27 cellular contexts compared by ENCODE assay signal in the genomic region with DNA sequence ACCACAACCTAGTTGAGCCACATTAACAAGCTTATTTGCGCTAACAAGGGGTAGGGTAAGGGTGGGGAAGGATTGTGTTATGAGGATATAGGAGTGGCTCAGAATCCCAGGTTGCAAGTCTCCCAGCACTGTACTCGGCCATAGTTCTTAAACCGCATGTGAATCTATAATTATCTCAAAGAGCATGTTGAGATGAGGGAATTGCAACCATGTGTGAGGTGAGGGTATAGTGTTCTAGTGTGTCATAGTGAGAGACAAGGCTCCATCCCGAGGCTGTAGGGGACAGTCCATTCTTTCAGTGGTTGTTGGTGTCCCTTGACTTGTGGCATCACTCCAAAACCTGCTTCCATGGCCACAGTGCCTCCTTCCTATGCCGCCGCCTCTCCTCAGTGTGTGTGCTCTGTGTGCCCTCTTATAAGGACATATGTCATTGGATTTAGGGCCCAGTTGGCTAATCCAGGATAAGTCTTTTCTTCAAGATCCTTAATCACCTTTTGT. TPM values are rescaled to one million over a fixed set of nuclear protein-coding genes. Genes with fewer than 3 reads are reported as not detected.
DNase-seq lines count a peak whose midpoint lies in the region; ATAC-seq, FAIRE-seq and TF ChIP-seq lines count a peak whose summit lies in the region.
"Had no signal": no experiment of that assay in that cellular context is flagged by ENCODE, and none has a peak within 500 bp of the region (broad histone marks: within the 10 kb centered on the region; RNA-seq: fewer than 3 reads in every experiment).

No MANE protein-coding gene starts in this region.

- no peak overlapping the region for H3K18ac ChIP-seq in mesendoderm (ENCODE audit: low read length)

- H3K56ac ChIP-seq in mesendoderm (ENCODE audit: low read length) = peak overlapping the region; percentile 22

- H2BK120ac ChIP-seq in mesendoderm (ENCODE audit: low read depth, low read length) = no peak overlapping the region

- H3K4me2 ChIP-seq in HepG2 (ENCODE audit: low read depth, low read length) (no peak overlapping the region), mesendoderm (ENCODE audit: low read length) (no peak overlapping the region)
- H3K4me2 ChIP-seq: PC-9 had no signal

- intact Hi-C loops in HepG2 (cut with micrococcal nuclease; ENCODE audit: unreplicated experiment) = loop anchor here (2.0 kb wide), 2 partner anchors 39 to 55 kb away; partner anchors contain the start of gene CALCOCO2
- intact Hi-C loops in right lobe of liver (cut with DNase I) = no loop called here

- H2BK5ac ChIP-seq in mesendoderm (ENCODE audit: low read length) = no peak overlapping the region

- H3K9me3 ChIP-seq in HepG2 (ENCODE audit: low read length) = no peaks in the 10 kb centered on the region
- H3K9me3 ChIP-seq in right lobe of liver = no peaks in the 10 kb centered on the region
- H3K9me3 ChIP-seq: ascending aorta, lower lobe of right lung, SJCRH30, stomach, tibial nerve had no signal

- H2AFZ ChIP-seq in HepG2 (ENCODE audit: low read length) = no peak overlapping the region
- H2AFZ ChIP-seq: PC-9 had no signal

- H2BK15ac ChIP-seq in mesendoderm (replicated peaks; ENCODE audit: low read depth) = no peak overlapping the region

- H3K79me1 ChIP-seq in mesendoderm (ENCODE audit: low read length) = no peaks in the 10 kb centered on the region

- BruUV-seq in HepG2 (replicated peaks; lab: Mats Ljungman, UMichigan) = no TSS peak

- no peak for TF ChIP-seq POLR2A in HepG2 (IDR thresholded peaks at IDR 0.05; ENCODE audit: insufficient read depth in 1 of 2, low read depth in 2 of 2, low read length in 2 of 2)
- TF ChIP-seq POLR2A in right lobe of liver (IDR thresholded peaks at IDR 0.05) = no peak

- no peak overlapping the region for H3K23ac ChIP-seq in mesendoderm (ENCODE audit: low read length)

- no peak for DNase-seq in HepG2 (ENCODE audit: low spot score)
- DNase-seq in right lobe of liver = no peak
- no peak for DNase-seq in bronchial epithelial cell (ENCODE audit: low read depth)
- DNase-seq in mesendoderm = no peak
- no peak for DNase-seq in GOT3 (lab: John Stamatoyannopoulos, UW)
- DNase-seq: activated CD4-positive, alpha-beta T cell treated with anti-CD3 and anti-CD28 coated beads, Interleukin-2, amount 10 ng/mL, durations not matched to agents 7 days and 5 days; C1 segment of cervical spinal cord; DMS 273 treated with DMSO at 0.1 percent for 48 hours; H7; hippocampal formation; lower lobe of right lung; NCI-H1436; nucleus accumbens; PC-9; retina; SJCRH30; stomach had no signal

- ATAC-seq in HepG2 = no peak
- no peak for ATAC-seq in right lobe of liver
- no peak for ATAC-seq in HG03108 (IDR thresholded peaks at IDR 0.05; ENCODE audit: unreplicated experiment)
- no peak for ATAC-seq in HG03095 (IDR thresholded peaks at IDR 0.05; ENCODE audit: unreplicated experiment)
- ATAC-seq in GM18520 (IDR thresholded peaks at IDR 0.05; ENCODE audit: unreplicated experiment) = no peak
- ATAC-seq: lower lobe of right lung had no signal

- H3K9ac ChIP-seq in HepG2 (ENCODE audit: insufficient read depth, low read depth, low read length) = no peak overlapping the region
- H3K9ac ChIP-seq in mesendoderm (ENCODE audit: low read length) = no peak overlapping the region

- TF ChIP-seq CTCF in HepG2 (CRISPR knock-in tag; IDR thresholded peaks at IDR 0.05) (no peak), right lobe of liver (IDR thresholded peaks at IDR 0.05) (no peak), bronchial epithelial cell (IDR thresholded peaks at IDR 0.05; ENCODE audit: insufficient read depth, low read length, severe bottlenecking) (no peak)

- CTCF ChIA-PET in HepG2 (lab: Yijun Ruan, JAX; ENCODE audit: low intra/inter-chr PET ratio, low total read pairs) = no interaction called here

- no peak overlapping the region for H2AK5ac ChIP-seq in mesendoderm (ENCODE audit: low read length)

- no peaks in the 10 kb centered on the region for H3K79me2 ChIP-seq in HepG2 (ENCODE audit: insufficient read depth, low read length)
- H3K79me2 ChIP-seq in mesendoderm (ENCODE audit: control insufficient read depth, insufficient read depth, low read length) = no peaks in the 10 kb centered on the region

- POLR2A ChIA-PET in HepG2 (lab: Yijun Ruan, JAX) = interaction anchor here (4.4 kb wide), 1 partner anchor 22 kb away, joined by 34 read pairs; the partner anchor contains the start of gene ATP5MC1

- no peak overlapping the region for H4K8ac ChIP-seq in mesendoderm (ENCODE audit: low read depth, low read length)

- no peak overlapping the region for H3K4me3 ChIP-seq in HepG2 (replicated peaks in 1 of 3; ENCODE audit: insufficient read depth in 1 of 3, low read depth in 2 of 3, low read length in 3 of 3)
- no peak overlapping the region for H3K4me3 ChIP-seq in right lobe of liver
- no peak overlapping the region for H3K4me3 ChIP-seq in bronchial epithelial cell (ENCODE audit: low read depth, low read length)
- H3K4me3 ChIP-seq in mesendoderm (ENCODE audit: low read length) = no peak overlapping the region
- H3K4me3 ChIP-seq: ascending aorta, lower lobe of right lung, PC-9, SJCRH30, stomach, tibial nerve had no signal

- TF ChIP-seq EP300 in HepG2 (IDR thresholded peaks at IDR 0.05; ENCODE audit: low read depth in 2 of 2, low read length in 2 of 2) (no peak), HepG2 (CRISPR knock-in tag; IDR thresholded peaks at IDR 0.05; ENCODE audit: borderline replicate concordance) (no peak)

- H3K4me1 ChIP-seq in HepG2 (ENCODE audit: insufficient read depth, low read length) (peaks cover 62% of the 10 kb centered on the region), right lobe of liver (peaks cover 0 to 26% (median 12%) of the 10 kb centered on the region in 4 donors), mesendoderm (ENCODE audit: control insufficient read depth, low read depth, low read length) (peaks cover 13% of the 10 kb centered on the region)
- H3K4me1 ChIP-seq: ascending aorta had no signal

- no peaks in the 10 kb centered on the region for H4K20me1 ChIP-seq in HepG2 (ENCODE audit: insufficient read depth, low read length)

- in situ Hi-C loops in HepG2 (cut with HindIII; ENCODE audit: extremely low pct_ligation_motif_present, low pct_unique_long_range_greater_than_20kb) = no loop called here

- no peak overlapping the region for H3K4ac ChIP-seq in mesendoderm (ENCODE audit: low read depth, low read length)

- H4K5ac ChIP-seq in mesendoderm (ENCODE audit: low read length) = no peak overlapping the region

- 88% methylated on average over 6 of the region's 6 CpGs for WGBS in HepG2 (ENCODE audit: low lambda C conversion rate)
- 83% methylated on average over 4 of the region's 6 CpGs for WGBS in right lobe of liver (ENCODE audit: insufficient coverage, low coverage, low lambda C conversion rate, missing lambda C conversion rate)
- WGBS in mesendoderm (ENCODE audit: extremely low coverage, insufficient coverage, low lambda C conversion rate) = no CpG with 5 or more reads among the region's 6 CpGs

- H3K27me3 ChIP-seq in HepG2 (ENCODE audit: control insufficient read depth in 1 of 2, insufficient read depth in 2 of 2, low read length in 2 of 2) (no peaks in the 10 kb centered on the region), right lobe of liver (no peaks in the 10 kb centered on the region), bronchial epithelial cell (ENCODE audit: control insufficient read depth, insufficient read depth, low read length) (peaks cover 2% of the 10 kb centered on the region), mesendoderm (ENCODE audit: insufficient read depth, low read length, poor library complexity) (no peaks in the 10 kb centered on the region)
- H3K27me3 ChIP-seq: ascending aorta, SJCRH30, stomach, tibial nerve had no signal

- H3K27ac ChIP-seq in HepG2 (ENCODE audit: extremely low read length, insufficient read depth, low read length) (no peak overlapping the region), right lobe of liver (no peak overlapping the region), mesendoderm (ENCODE audit: low read depth, low read length) (no peak overlapping the region)
- H3K27ac ChIP-seq: ascending aorta, lower lobe of right lung, PC-9, SJCRH30, VCaP had no signal

- H3K36me3 ChIP-seq in HepG2 (replicated peaks in 1 of 2; ENCODE audit: control insufficient read depth in 1 of 2, insufficient read depth in 2 of 2, low read length in 2 of 2) (no peaks in the 10 kb centered on the region), right lobe of liver (peaks cover 0 to 10% (median 0%) of the 10 kb centered on the region in 4 donors), bronchial epithelial cell (ENCODE audit: control insufficient read depth, insufficient read depth, low read length) (no peaks in the 10 kb centered on the region), mesendoderm (ENCODE audit: control insufficient read depth, insufficient read depth, low read length) (no peaks in the 10 kb centered on the region)
- H3K36me3 ChIP-seq: SJCRH30 had no signal

- no peak for TF ChIP-seq RAD21 in HepG2 (CRISPR knock-in tag; IDR thresholded peaks at IDR 0.05)

- no peak for FAIRE-seq in HepG2 (lab: Jason Lieb, UNC)
- peak; percentile 55 for FAIRE-seq in bronchial epithelial cell (lab: Jason Lieb, UNC)
- FAIRE-seq: A204.1, islet of Langerhans had no signal

RNA-seq across cellular contexts. Expression of gene ATP5MC1, which starts 22.7 kb away (rescaled TPM):
- 206 and 210 TPM in 2 replicates for total RNA-seq in HepG2 (2016; rRNA removed; fragmentation: Illumina TruSeq; extraction: Trizol)
- total RNA-seq in HepG2 (2016; cell fraction: cytosol; rRNA removed; fragmentation: Illumina TruSeq; extraction: Trizol; ENCODE audit: low read depth) = 62.6 and 97.0 TPM in 2 replicates
- 216 and 223 TPM in 2 replicates for total RNA-seq in HepG2 (2016; cell fraction: insoluble cytoplasmic fraction; rRNA removed; fragmentation: Illumina TruSeq; extraction: Trizol)
- total RNA-seq in HepG2 (2016; cell fraction: membrane; rRNA removed; fragmentation: Illumina TruSeq; extraction: Trizol) = 52.5 and 70.5 TPM in 2 replicates
- 83.0 and 89.8 TPM in 2 replicates for total RNA-seq in HepG2 (2016; cell fraction: nucleus; rRNA removed; fragmentation: Illumina TruSeq; extraction: Trizol)
- polyA plus RNA-seq in HepG2 (2011; rRNA removed) = 226 and 297 TPM in 2 replicates
- 441 and 585 TPM in 2 replicates for polyA plus RNA-seq in HepG2 (2011; cell fraction: cytosol; rRNA removed)
- 85.2 and 126 TPM in 2 replicates for polyA plus RNA-seq in HepG2 (2011; cell fraction: nucleus; rRNA removed)
- 78.7 and 166 TPM in 2 replicates for polyA plus RNA-seq in HepG2 (2012)
- 101 and 126 TPM in 2 replicates for polyA plus RNA-seq in HepG2 (2016; cell fraction: cytosol; fragmentation: Illumina TruSeq; extraction: Trizol; ENCODE audit: low read depth)
- polyA plus RNA-seq in HepG2 (2016; cell fraction: insoluble cytoplasmic fraction; fragmentation: Illumina TruSeq; extraction: Trizol; ENCODE audit: low read depth) = 326 and 350 TPM in 2 replicates
- 65.9 and 83.1 TPM in 2 replicates for polyA plus RNA-seq in HepG2 (2016; cell fraction: membrane; fragmentation: Illumina TruSeq; extraction: Trizol; ENCODE audit: low read depth)
- polyA plus RNA-seq in HepG2 (2016; cell fraction: nucleus; fragmentation: Illumina TruSeq; extraction: Trizol; ENCODE audit: insufficient read depth, low read depth) = 180 and 183 TPM in 2 replicates
- polyA minus RNA-seq in HepG2 (2011; rRNA and poly(A)+ RNA removed; ENCODE audit: low replicate concordance) = 197 and 524 TPM in 2 replicates
- polyA minus RNA-seq in HepG2 (2011; cell fraction: cytosol; rRNA and poly(A)+ RNA removed) = 36.3 and 46.5 TPM in 2 replicates
- polyA minus RNA-seq in HepG2 (2011; cell fraction: nucleus; rRNA and poly(A)+ RNA removed) = 22.3 and 29.0 TPM in 2 replicates
- total RNA-seq in right lobe of liver = 100 to 1,000 TPM in 2 of 6 experiments, 10 to 100 TPM in 4; 49.2 to 221 (median 57.9) TPM
- total RNA-seq in bronchial epithelial cell = 21.4 and 23.4 TPM in 2 replicates
- 153 TPM for polyA plus RNA-seq in mesendoderm (2013, experiment 1 of 2)
- 158 TPM for polyA plus RNA-seq in mesendoderm (2013, experiment 2 of 2)

RNA-seq across cellular contexts. Expression of gene UBE2Z, which starts 38.3 kb away (rescaled TPM):
- total RNA-seq in HepG2 (2016; rRNA removed; fragmentation: Illumina TruSeq; extraction: Trizol) (63.2 and 72.7 TPM in 2 replicates), right lobe of liver (10 to 100 TPM; 19.6 to 30.9 (median 26.3) TPM), bronchial epithelial cell (37.9 and 71.8 TPM in 2 replicates)
- total RNA-seq in HepG2 (2016; cell fraction: cytosol; rRNA removed; fragmentation: Illumina TruSeq; extraction: Trizol; ENCODE audit: low read depth) = 6.5 and 8.6 TPM in 2 replicates
- total RNA-seq in HepG2 (2016; cell fraction: insoluble cytoplasmic fraction; rRNA removed; fragmentation: Illumina TruSeq; extraction: Trizol) = 64.4 and 70.7 TPM in 2 replicates
- 30.2 and 35.3 TPM in 2 replicates for total RNA-seq in HepG2 (2016; cell fraction: membrane; rRNA removed; fragmentation: Illumina TruSeq; extraction: Trizol)
- total RNA-seq in HepG2 (2016; cell fraction: nucleus; rRNA removed; fragmentation: Illumina TruSeq; extraction: Trizol) = 38.7 and 45.5 TPM in 2 replicates
- 114 and 122 TPM in 2 replicates for polyA plus RNA-seq in HepG2 (2011; rRNA removed)
- 89.4 and 105 TPM in 2 replicates for polyA plus RNA-seq in HepG2 (2011; cell fraction: cytosol; rRNA removed)
- 79.9 and 99.5 TPM in 2 replicates for polyA plus RNA-seq in HepG2 (2011; cell fraction: nucleus; rRNA removed)
- 66.2 and 67.5 TPM in 2 replicates for polyA plus RNA-seq in HepG2 (2012)
- polyA plus RNA-seq in HepG2 (2016; cell fraction: cytosol; fragmentation: Illumina TruSeq; extraction: Trizol; ENCODE audit: low read depth) = 5.4 and 5.9 TPM in 2 replicates
- polyA plus RNA-seq in HepG2 (2016; cell fraction: insoluble cytoplasmic fraction; fragmentation: Illumina TruSeq; extraction: Trizol; ENCODE audit: low read depth) = 90.7 and 94.9 TPM in 2 replicates
- polyA plus RNA-seq in HepG2 (2016; cell fraction: membrane; fragmentation: Illumina TruSeq; extraction: Trizol; ENCODE audit: low read depth) = 19.1 and 21.6 TPM in 2 replicates
- 66.3 and 76.8 TPM in 2 replicates for polyA plus RNA-seq in HepG2 (2016; cell fraction: nucleus; fragmentation: Illumina TruSeq; extraction: Trizol; ENCODE audit: insufficient read depth, low read depth)
- polyA minus RNA-seq in HepG2 (2011; rRNA and poly(A)+ RNA removed; ENCODE audit: low replicate concordance) = 157 and 173 TPM in 2 replicates
- 69.7 and 82.5 TPM in 2 replicates for polyA minus RNA-seq in HepG2 (2011; cell fraction: cytosol; rRNA and poly(A)+ RNA removed)
- polyA minus RNA-seq in HepG2 (2011; cell fraction: nucleus; rRNA and poly(A)+ RNA removed) = 97.2 and 106 TPM in 2 replicates
- 52.0 TPM for polyA plus RNA-seq in mesendoderm (2013, experiment 1 of 2)
- polyA plus RNA-seq in mesendoderm (2013, experiment 2 of 2) = 52.4 TPM

RNA-seq across cellular contexts. Expression of gene CALCOCO2, which starts 39.0 kb away (rescaled TPM):
- total RNA-seq in HepG2 (2016; rRNA removed; fragmentation: Illumina TruSeq; extraction: Trizol) (72.9 and 112 TPM in 2 replicates), right lobe of liver (10 to 100 TPM; 58.0 to 93.3 (median 72.1) TPM), bronchial epithelial cell (30.3 and 60.3 TPM in 2 replicates)
- 21.1 and 22.6 TPM in 2 replicates for total RNA-seq in HepG2 (2016; cell fraction: cytosol; rRNA removed; fragmentation: Illumina TruSeq; extraction: Trizol; ENCODE audit: low read depth)
- 71.0 and 100 TPM in 2 replicates for total RNA-seq in HepG2 (2016; cell fraction: insoluble cytoplasmic fraction; rRNA removed; fragmentation: Illumina TruSeq; extraction: Trizol)
- total RNA-seq in HepG2 (2016; cell fraction: membrane; rRNA removed; fragmentation: Illumina TruSeq; extraction: Trizol) = 38.8 and 53.3 TPM in 2 replicates
- total RNA-seq in HepG2 (2016; cell fraction: nucleus; rRNA removed; fragmentation: Illumina TruSeq; extraction: Trizol) = 38.1 and 38.5 TPM in 2 replicates
- 109 and 111 TPM in 2 replicates for polyA plus RNA-seq in HepG2 (2011; rRNA removed)
- polyA plus RNA-seq in HepG2 (2011; cell fraction: cytosol; rRNA removed) = 33.3 and 42.4 TPM in 2 replicates
- 39.4 and 47.3 TPM in 2 replicates for polyA plus RNA-seq in HepG2 (2011; cell fraction: nucleus; rRNA removed)
- polyA plus RNA-seq in HepG2 (2012) = 114 and 117 TPM in 2 replicates
- 17.4 and 17.6 TPM in 2 replicates for polyA plus RNA-seq in HepG2 (2016; cell fraction: cytosol; fragmentation: Illumina TruSeq; extraction: Trizol; ENCODE audit: low read depth)
- 96.0 and 107 TPM in 2 replicates for polyA plus RNA-seq in HepG2 (2016; cell fraction: insoluble cytoplasmic fraction; fragmentation: Illumina TruSeq; extraction: Trizol; ENCODE audit: low read depth)
- 19.3 and 24.7 TPM in 2 replicates for polyA plus RNA-seq in HepG2 (2016; cell fraction: membrane; fragmentation: Illumina TruSeq; extraction: Trizol; ENCODE audit: low read depth)
- polyA plus RNA-seq in HepG2 (2016; cell fraction: nucleus; fragmentation: Illumina TruSeq; extraction: Trizol; ENCODE audit: insufficient read depth, low read depth) = 44.4 and 49.5 TPM in 2 replicates
- polyA minus RNA-seq in HepG2 (2011; rRNA and poly(A)+ RNA removed; ENCODE audit: low replicate concordance) = 62.7 and 120 TPM in 2 replicates
- 46.2 and 66.1 TPM in 2 replicates for polyA minus RNA-seq in HepG2 (2011; cell fraction: cytosol; rRNA and poly(A)+ RNA removed)
- 65.1 and 99.0 TPM in 2 replicates for polyA minus RNA-seq in HepG2 (2011; cell fraction: nucleus; rRNA and poly(A)+ RNA removed)
- 10.3 TPM for polyA plus RNA-seq in mesendoderm (2013, experiment 1 of 2)
- polyA plus RNA-seq in mesendoderm (2013, experiment 2 of 2) = 12.1 TPM

RNA-seq across cellular contexts. Expression of gene TTLL6, which starts 52.8 kb away (rescaled TPM):
- 0.04 TPM in 1 of 2 replicates, not detected in the other for total RNA-seq in HepG2 (2016; rRNA removed; fragmentation: Illumina TruSeq; extraction: Trizol)
- total RNA-seq in HepG2 (2016; cell fraction: cytosol; rRNA removed; fragmentation: Illumina TruSeq; extraction: Trizol; ENCODE audit: low read depth) = not detected in 2 replicates
- 0.09 TPM in 1 of 2 replicates, not detected in the other for total RNA-seq in HepG2 (2016; cell fraction: insoluble cytoplasmic fraction; rRNA removed; fragmentation: Illumina TruSeq; extraction: Trizol)
- 0.12 TPM in 1 of 2 replicates, not detected in the other for total RNA-seq in HepG2 (2016; cell fraction: membrane; rRNA removed; fragmentation: Illumina TruSeq; extraction: Trizol)
- not detected in 2 replicates for total RNA-seq in HepG2 (2016; cell fraction: nucleus; rRNA removed; fragmentation: Illumina TruSeq; extraction: Trizol)
- 0.08 and 0.25 TPM in 2 replicates for polyA plus RNA-seq in HepG2 (2011; rRNA removed)
- 0.05 and 0.14 TPM in 2 replicates for polyA plus RNA-seq in HepG2 (2011; cell fraction: cytosol; rRNA removed)
- polyA plus RNA-seq in HepG2 (2011; cell fraction: nucleus; rRNA removed) = 0.23 and 0.45 TPM in 2 replicates
- polyA plus RNA-seq in HepG2 (2012) = 0.19 and 0.25 TPM in 2 replicates
- 0.07 TPM in 1 of 2 replicates, not detected in the other for polyA plus RNA-seq in HepG2 (2016; cell fraction: cytosol; fragmentation: Illumina TruSeq; extraction: Trizol; ENCODE audit: low read depth)
- polyA plus RNA-seq in HepG2 (2016; cell fraction: insoluble cytoplasmic fraction; fragmentation: Illumina TruSeq; extraction: Trizol; ENCODE audit: low read depth) = not detected in 2 replicates
- not detected in 2 replicates for polyA plus RNA-seq in HepG2 (2016; cell fraction: membrane; fragmentation: Illumina TruSeq; extraction: Trizol; ENCODE audit: low read depth)
- not detected in 2 replicates for polyA plus RNA-seq in HepG2 (2016; cell fraction: nucleus; fragmentation: Illumina TruSeq; extraction: Trizol; ENCODE audit: insufficient read depth, low read depth)
- 0.16 and 0.40 TPM in 2 replicates for polyA minus RNA-seq in HepG2 (2011; rRNA and poly(A)+ RNA removed; ENCODE audit: low replicate concordance)
- not detected in 2 replicates for polyA minus RNA-seq in HepG2 (2011; cell fraction: cytosol; rRNA and poly(A)+ RNA removed)
- polyA minus RNA-seq in HepG2 (2011; cell fraction: nucleus; rRNA and poly(A)+ RNA removed) = 0.26 and 1.1 TPM in 2 replicates
- under 1 TPM in 1 of 6 experiments, not detected in 5; 0.12 TPM for total RNA-seq in right lobe of liver
- total RNA-seq in bronchial epithelial cell = not detected in 2 replicates
- polyA plus RNA-seq in mesendoderm (2013, experiment 1 of 2) = 0.14 TPM
- polyA plus RNA-seq in mesendoderm (2013, experiment 2 of 2) = 0.25 TPM
- total RNA-seq: activated CD4-positive, alpha-beta T cell treated with anti-CD3 and anti-CD28 coated beads, Interleukin-2, amount 10 ng/mL, durations not matched to agents 7 days and 5 days; activated T-helper 1 cell treated with anti-CD3 and anti-CD28 coated beads, Interleukin-12 subunit alpha, Interleukin-12 subunit beta, Interleukin-2, Interleukin-4 antibody, amounts not matched to agents 30 ng/mL and 10 ng/mL and 1 ng/mL, durations not matched to agents 14 hours and 24 hours and 36 hours; ascending aorta; epithelial cell of proximal tubule; PC-9 had no signal
